11 cellular contexts compared by ENCODE assay signal in the genomic region with DNA sequence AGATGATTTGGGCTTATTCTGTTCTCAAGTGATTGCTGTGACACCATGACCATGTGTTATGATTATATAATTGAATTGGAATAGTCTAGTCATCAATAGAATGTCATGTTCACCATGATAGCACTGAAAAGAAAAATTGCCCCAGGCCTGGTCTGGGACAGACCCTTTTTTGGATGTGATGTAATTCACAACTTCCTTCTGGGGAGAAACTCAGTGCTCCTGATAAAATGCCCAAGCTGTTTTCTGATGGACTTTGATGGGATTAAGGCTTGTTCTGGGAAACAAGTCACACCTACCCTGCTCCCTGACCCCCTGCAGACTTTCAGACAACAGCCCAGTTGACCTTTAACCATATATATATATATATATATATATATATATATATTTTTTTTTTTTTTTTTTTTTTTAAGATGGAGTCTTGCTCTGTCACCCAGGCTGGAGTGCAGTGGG.
"Had no signal": no experiment of that assay in that cellular context is flagged by ENCODE, and none has a peak within 500 bp of the region (broad histone marks: within the 10 kb centered on the region; RNA-seq: fewer than 3 reads in every experiment).

No MANE protein-coding gene starts in this region.

- H3K27ac Mint-ChIP-seq: stimulated activated naive B cell treated with anti-CD40 and anti-IgM and Interleukin-4, amounts not matched to agents 10 μg/mL and 1 μg/mL and 100 μg/mL, for 72 hours had no signal

- H3K36me3 Mint-ChIP-seq: stimulated activated naive B cell treated with anti-CD40 and anti-IgM and Interleukin-4, amounts not matched to agents 10 μg/mL and 1 μg/mL and 100 μg/mL, for 72 hours had no signal

- H3K9me3 ChIP-seq: left ventricle myocardium inferior, spleen had no signal

- ATAC-seq: sciatic nerve had no signal

- DNase-seq: activated CD4-positive, alpha-beta T cell treated with anti-CD3 and anti-CD28 coated beads for 48 hours; activated effector memory CD4-positive, alpha-beta T cell treated with anti-CD3 and anti-CD28 coated beads, Interleukin-2, amount 50 U/mL, for 16 hours; foreskin melanocyte; head of caudate nucleus; left ventricle myocardium inferior; mesenchymal stem cell; spleen; stimulated activated CD4-positive, alpha-beta T cell treated with anti-CD3 and anti-CD28 coated beads, Interleukin-1b, Interleukin-23, amount 100 ng/mL, for 48 hours; stimulated activated naive B cell treated with anti-CD40 and anti-IgM and Interleukin-4, amounts not matched to agents 10 μg/mL and 1 μg/mL and 100 μg/mL, for 72 hours; T-helper 9 cell had no signal

- H3K27me3 ChIP-seq: spleen had no signal

- H3K4me3 ChIP-seq: left ventricle myocardium inferior, spleen had no signal

- H3K27me3 Mint-ChIP-seq: stimulated activated naive B cell treated with anti-CD40 and anti-IgM and Interleukin-4, amounts not matched to agents 10 μg/mL and 1 μg/mL and 100 μg/mL, for 72 hours had no signal

- H3K36me3 ChIP-seq: left ventricle myocardium inferior, spleen had no signal

- H3K4me3 Mint-ChIP-seq: stimulated activated naive B cell treated with anti-CD40 and anti-IgM and Interleukin-4, amounts not matched to agents 10 μg/mL and 1 μg/mL and 100 μg/mL, for 72 hours had no signal

- H3K9me3 Mint-ChIP-seq: stimulated activated naive B cell treated with anti-CD40 and anti-IgM and Interleukin-4, amounts not matched to agents 10 μg/mL and 1 μg/mL and 100 μg/mL, for 72 hours had no signal

- H3K27ac ChIP-seq: left ventricle myocardium inferior, spleen had no signal
